12 cellular contexts compared by ENCODE assay signal in genomic region chr19:3765757-3766156, GRCh38. TPM values are rescaled to one million over a fixed set of nuclear protein-coding genes. Genes with fewer than 3 reads are reported as not detected.
"Had no signal": no experiment of that assay in that cellular context is flagged by ENCODE, and none has a peak within 500 bp of the region (broad histone marks: within the 10 kb centered on the region; RNA-seq: fewer than 3 reads in every experiment).

No MANE protein-coding gene starts in this region.

RNA-seq across cellular contexts. Expression of gene RAX2, which starts 6.3 kb away (rescaled TPM):
- total RNA-seq: activated CD4-positive, alpha-beta memory T cell treated with anti-CD3 and anti-CD28 coated beads for 36 hours; activated CD4-positive, alpha-beta T cell treated with anti-CD3 and anti-CD28 coated beads for 36 hours; activated naive CD8-positive, alpha-beta T cell treated with anti-CD3 and anti-CD28 coated beads for 36 hours; activated T-cell treated with anti-CD3 and anti-CD28 coated beads, Interleukin-2, amount 50 U/mL, for 72 hours; activated T-helper 17 cell treated with anti-CD3 and anti-CD28 coated beads, Interleukin-2, amount 50 U/mL, for 72 hours; astrocyte; body of pancreas; bronchial epithelial cell; NCI-H460; SJSA1 had no signal
- polyA plus RNA-seq: adipose tissue, SK-N-SH had no signal

RNA-seq across cellular contexts. Expression of gene MATK, which starts 20.4 kb away (rescaled TPM):
- total RNA-seq: astrocyte, bronchial epithelial cell, NCI-H460, SJSA1 had no signal
- polyA plus RNA-seq: SK-N-SH had no signal

RNA-seq across cellular contexts. Expression of gene TJP3, which starts 57.6 kb away (rescaled TPM):
- total RNA-seq: SJSA1 had no signal
